In genomic region chr20:53623127-53623453, GRCh38 we compare ENCODE assay signal across 8 cellular contexts. TPM values are rescaled to one million over a fixed set of nuclear protein-coding genes. Genes with fewer than 3 reads are reported as not detected.
A peak's percentile ranks its signal among the peaks of the same experiment; 100 is the strongest.
DNase-seq lines count a peak whose midpoint lies in the region; ATAC-seq and TF ChIP-seq lines count a peak whose summit lies in the region.

No MANE protein-coding gene starts in this region.

- no peak overlapping the region for H2AK5ac ChIP-seq in IMR-90 (ENCODE audit: low read depth, low read length)

- H2AK9ac ChIP-seq in IMR-90 (replicated peaks; ENCODE audit: low read depth, low read length, poor library complexity): no peak overlapping the region

- H2BK120ac ChIP-seq in IMR-90 (ENCODE audit: low read depth, low read length): peak overlapping the region; percentile 58

- peak overlapping the region; percentile 49 for H3K4me3 ChIP-seq in CD8-positive, alpha-beta memory T cell (ENCODE audit: low read length)
- H3K4me3 ChIP-seq in IMR-90 (ENCODE audit: insufficient read depth, low read depth, low read length) (peak overlapping the region; percentile 43; the same call in 1 of the 2 replicates), duodenal mucosa (ENCODE audit: low read depth in 1 of 2, low read length in 2 of 2) (peak overlapping the region; percentile 51 to 65), neutrophil (ENCODE audit: low read depth in 1 of 2, low read length in 1 of 2) (peak overlapping the region; percentile 43 to 58)

- H3K14ac ChIP-seq in IMR-90 (replicated peaks; ENCODE audit: low read depth, low read length): peak overlapping the region; percentile 53; the same call in 1 of the 2 replicates

- in situ Hi-C loops in IMR-90 (cut with MboI; ENCODE audit: low sequenced_read_pairs): no loop called here

- peak overlapping the region; percentile 54; the same call in 1 of the 2 replicates for H2BK20ac ChIP-seq in IMR-90 (ENCODE audit: low read depth, low read length)

- peak overlapping the region; percentile 74 to 85 (median 83) for H3K4me3 Mint-ChIP-seq in CD8-positive, alpha-beta memory T cell

- TF ChIP-seq POLR2A in IMR-90 (IDR thresholded peaks at IDR 0.05; ENCODE audit: low read depth, low read length): no peak

- no peaks in the 10 kb centered on the region for H3K9me3 Mint-ChIP-seq in CD8-positive, alpha-beta memory T cell

- peaks cover 32 to 41% (median 32%) of the 10 kb centered on the region in 3 donors for H3K4me1 Mint-ChIP-seq in CD8-positive, alpha-beta memory T cell

- TF ChIP-seq RAD21 in IMR-90 (IDR thresholded peaks at IDR 0.05; ENCODE audit: low read length): no peak

- TF ChIP-seq CTCF in IMR-90 (conservative IDR thresholded peaks at IDR 0.05; ENCODE audit: low read depth, low read length): no peak
- no peak for TF ChIP-seq CTCF in neutrophil (IDR thresholded peaks at IDR 0.05)

- H3K36me3 Mint-ChIP-seq in CD8-positive, alpha-beta memory T cell: no peaks in the 10 kb centered on the region

- dilution Hi-C loops in IMR-90 (cut with HindIII; ENCODE audit: low sequenced_read_pairs, unreplicated experiment): no loop called here

- peak overlapping the region; percentile 95 for H4K5ac ChIP-seq in IMR-90 (ENCODE audit: low read depth, low read length)

- peak overlapping the region; percentile 94 for H3K4me2 ChIP-seq in IMR-90 (ENCODE audit: low read depth, low read length)

- BruUV-seq in IMR-90 (replicated peaks; lab: Mats Ljungman, UMichigan): no TSS peak

- ATAC-seq in IMR-90 (ENCODE audit: low read depth): no peak

- H2AFZ ChIP-seq in IMR-90 (replicated peaks; ENCODE audit: low read length, poor library complexity): peak overlapping the region; percentile 45

- intact Hi-C loops in IMR-90 (cut with micrococcal nuclease): loop anchor here (2.0 kb wide), 1 partner anchor 20 kb away; no protein-coding TSS in a partner anchor

- no peaks in the 10 kb centered on the region for H3K27me3 ChIP-seq in CD8-positive, alpha-beta memory T cell (ENCODE audit: insufficient read depth, low read length, poor library complexity, severe bottlenecking)
- H3K27me3 ChIP-seq in IMR-90 (ENCODE audit: control insufficient read depth, insufficient read depth, low read length) (no peaks in the 10 kb centered on the region), duodenal mucosa (ENCODE audit: control insufficient read depth in 1 of 2, insufficient read depth in 2 of 2, low read length in 2 of 2) (no peaks in the 10 kb centered on the region), neutrophil (no peaks in the 10 kb centered on the region)

- no peak for DNase-seq in CD8-positive, alpha-beta memory T cell
- no peak for DNase-seq in IMR-90
- no peak for DNase-seq in NCI-H2081 treated with DMSO at 0.1 percent for 48 hours (lab: John Stamatoyannopoulos, UW)
- DNase-seq in stimulated activated CD4-positive, alpha-beta T cell treated with anti-CD3 and anti-CD28 coated beads, Interleukin-2, amount 100 ng/mL, for 48 hours: no peak
- no peak for DNase-seq in effector CD8-positive, alpha-beta T cell (lab: John Stamatoyannopoulos, UW)
- no peak for DNase-seq in activated CD4-positive, CD25-positive, alpha-beta regulatory T cell treated with anti-CD3 and anti-CD28 coated beads, Interleukin-2, amount 50 U/mL, for 72 hours

- 0 out of 4 replicates have a peak, but pooled peaks cover 0 to 3% of the 10 kb centered on the region in 2 experiments for H3K79me1 ChIP-seq in IMR-90 (ENCODE audit: low read depth in 1 of 2, low read length in 2 of 2)

- peak overlapping the region; percentile 91 for H3K56ac ChIP-seq in IMR-90 (ENCODE audit: extremely low read depth, insufficient read depth, low read length)

- peak overlapping the region; percentile 71 for H3K27ac ChIP-seq in CD8-positive, alpha-beta memory T cell (ENCODE audit: low read depth, low read length)
- peak overlapping the region; percentile 65 for H3K27ac ChIP-seq in IMR-90 (ENCODE audit: insufficient read depth, low read length)
- peak overlapping the region; percentile 80 for H3K27ac ChIP-seq in duodenal mucosa (ENCODE audit: low read depth, low read length)
- peak overlapping the region; percentile 94 for H3K27ac ChIP-seq in neutrophil

- no peaks in the 10 kb centered on the region for H3K36me3 ChIP-seq in CD8-positive, alpha-beta memory T cell (ENCODE audit: insufficient read depth, low read length)
- H3K36me3 ChIP-seq in IMR-90 (ENCODE audit: control insufficient read depth, insufficient read depth, low read length): no peaks in the 10 kb centered on the region
- H3K36me3 ChIP-seq in duodenal mucosa (ENCODE audit: control insufficient read depth in 1 of 2, insufficient read depth in 2 of 2, low read length in 2 of 2): no peaks in the 10 kb centered on the region
- no peaks in the 10 kb centered on the region for H3K36me3 ChIP-seq in neutrophil

- H3K4ac ChIP-seq in IMR-90 (ENCODE audit: low read depth, low read length): peak overlapping the region; percentile 59; the same call in 1 of the 2 replicates

- peak overlapping the region; percentile 72 to 92 (median 84) for H3K27ac Mint-ChIP-seq in CD8-positive, alpha-beta memory T cell

- H4K8ac ChIP-seq in IMR-90 (ENCODE audit: low read depth in 2 of 2, low read length in 2 of 2): peak overlapping the region; percentile 79; a peak in 3 of 4 replicates

- peak overlapping the region; percentile 84 for H2BK5ac ChIP-seq in IMR-90 (ENCODE audit: low read depth, low read length, poor library complexity, severe bottlenecking)

- no peaks in the 10 kb centered on the region for H3K9me1 ChIP-seq in IMR-90 (ENCODE audit: insufficient read depth, low read length)

- no peaks in the 10 kb centered on the region for H3K9me3 ChIP-seq in CD8-positive, alpha-beta memory T cell (ENCODE audit: low read length)
- no peaks in the 10 kb centered on the region for H3K9me3 ChIP-seq in IMR-90 (ENCODE audit: control insufficient read depth, insufficient read depth, low read length)
- H3K9me3 ChIP-seq in duodenal mucosa (ENCODE audit: control insufficient read depth in 1 of 2, low read length in 2 of 2): no peaks in the 10 kb centered on the region
- H3K9me3 ChIP-seq in neutrophil: no peaks in the 10 kb centered on the region

- H3K9ac ChIP-seq in IMR-90 (ENCODE audit: low read depth, low read length) (peak overlapping the region; percentile 60), duodenal mucosa (ENCODE audit: low read depth in 1 of 2, low read length in 2 of 2) (peak overlapping the region; percentile 67 to 73)

- CTCF ChIA-PET in CD8-positive, alpha-beta memory T cell (lab: Charles Lee): interaction anchor here (1.2 to 2.3 kb wide), 4 partner anchors 9 to 20 kb away, joined by 3 to 7 read pairs (median 6); no protein-coding TSS in a partner anchor
- CTCF ChIA-PET in IMR-90 (lab: Yijun Ruan, JAX): interaction anchor here (0.6 to 1.3 kb wide), 2 partner anchors 11 to 28 kb away, joined by 3 to 4 read pairs; no protein-coding TSS in a partner anchor

- H4K91ac ChIP-seq in IMR-90 (ENCODE audit: insufficient read depth, low read depth, low read length): peak overlapping the region; percentile 73

- peak overlapping the region; percentile 52 for H2BK15ac ChIP-seq in IMR-90 (ENCODE audit: low read depth, low read length)

- H3K27me3 Mint-ChIP-seq in CD8-positive, alpha-beta memory T cell: no peaks in the 10 kb centered on the region

- peak overlapping the region; percentile 61; the same call in 1 of the 2 replicates for H3K23ac ChIP-seq in IMR-90 (ENCODE audit: low read depth, low read length)

- WGBS in IMR-90 (ENCODE audit: extremely low coverage in 2 of 2, insufficient read length in 1 of 2), 2 experiments: no CpG with 5 or more reads among the region's 3 CpGs

- peak overlapping the region; percentile 98 for H3K18ac ChIP-seq in IMR-90 (ENCODE audit: low read depth, low read length)

- POLR2A ChIA-PET in CD8-positive, alpha-beta memory T cell (lab: Charles Lee): interaction anchor here (0.7 to 3.6 kb wide), 4 partner anchors 10 to 250 kb away, joined by 3 to 30 read pairs (median 8); no protein-coding TSS in a partner anchor
- POLR2A ChIA-PET in IMR-90 (lab: Charles Lee; ENCODE audit: unreplicated experiment): interaction anchor here (0.5 kb wide), 2 partner anchors 29 to 229 kb away, joined by 3 to 15 read pairs; no protein-coding TSS in a partner anchor

- H4K20me1 ChIP-seq in IMR-90 (ENCODE audit: insufficient read depth, low read length): no peaks in the 10 kb centered on the region

- peaks cover 32% of the 10 kb centered on the region for H3K4me1 ChIP-seq in CD8-positive, alpha-beta memory T cell (ENCODE audit: insufficient read depth, low read length)
- H3K4me1 ChIP-seq in IMR-90 (ENCODE audit: control insufficient read depth, insufficient read depth, low read length) (peaks cover 15% of the 10 kb centered on the region), duodenal mucosa (ENCODE audit: control insufficient read depth in 1 of 2, insufficient read depth in 2 of 2, low read length in 2 of 2) (peaks cover 19 to 29% of the 10 kb centered on the region in 2 donors), neutrophil (ENCODE audit: control insufficient read depth in 1 of 2, insufficient read depth in 1 of 2, low read depth in 1 of 2, low read length in 1 of 2) (peaks cover 61 to 74% of the 10 kb centered on the region in 2 experiments)

TF ChIP-seq in IMR-90, 13 proteins besides CTCF, POLR2A, EP300 and RAD21:
- TF ChIP-seq CHD1 (IDR thresholded peaks at IDR 0.05; ENCODE audit: low read depth, low read length) (no peak), FOS (IDR thresholded peaks at IDR 0.05; ENCODE audit: low read depth, low read length) (no peak), RCOR1 (IDR thresholded peaks at IDR 0.05; ENCODE audit: insufficient replicate concordance, low read length) (no peak), MAZ (IDR thresholded peaks at IDR 0.05; ENCODE audit: borderline replicate concordance, low read depth, low read length) (no peak), BHLHE40 (IDR thresholded peaks at IDR 0.05; ENCODE audit: low read depth, low read length) (no peak)
- TF ChIP-seq, protein P1, sequence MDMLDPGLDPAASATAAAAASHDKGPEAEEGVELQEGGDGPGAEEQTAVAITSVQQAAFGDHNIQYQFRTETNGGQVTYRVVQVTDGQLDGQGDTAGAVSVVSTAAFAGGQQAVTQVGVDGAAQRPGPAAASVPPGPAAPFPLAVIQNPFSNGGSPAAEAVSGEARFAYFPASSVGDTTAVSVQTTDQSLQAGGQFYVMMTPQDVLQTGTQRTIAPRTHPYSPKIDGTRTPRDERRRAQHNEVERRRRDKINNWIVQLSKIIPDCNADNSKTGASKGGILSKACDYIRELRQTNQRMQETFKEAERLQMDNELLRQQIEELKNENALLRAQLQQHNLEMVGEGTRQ (IDR thresholded peaks at IDR 0.05; ENCODE audit: low read depth, low read length): no peak

RNA-seq across cellular contexts. Expression of gene ZNF217, which starts 29.5 kb away (rescaled TPM):
- total RNA-seq in CD8-positive, alpha-beta memory T cell: 10 to 100 TPM; 52.5 to 54.3 TPM
- polyA plus RNA-seq in CD8-positive, alpha-beta memory T cell: 24.0 TPM
- 25.8 and 27.8 TPM in 2 replicates for total RNA-seq in IMR-90 (2012; rRNA removed)
- 6.9 and 9.1 TPM in 2 replicates for polyA plus RNA-seq in IMR-90 (2012; rRNA removed)
- polyA plus RNA-seq in IMR-90 (2012; cell fraction: cytosol; rRNA removed): 2.4 and 4.1 TPM in 2 replicates
- 3.4 and 8.6 TPM in 2 replicates for polyA plus RNA-seq in IMR-90 (2012; cell fraction: nucleus; rRNA removed; ENCODE audit: low replicate concordance)
